ENCODE assay signal across 15 cellular contexts in genomic region chr2:188199716-188200128, GRCh38.
A peak's percentile ranks its signal among the peaks of the same experiment; 100 is the strongest.
DNase-seq lines count a peak whose midpoint lies in the region; ATAC-seq, FAIRE-seq and TF ChIP-seq lines count a peak whose summit lies in the region.
"Had no signal": no experiment of that assay in that cellular context is flagged by ENCODE, and none has a peak within 500 bp of the region (broad histone marks: within the 10 kb centered on the region; RNA-seq: fewer than 3 reads in every experiment).

No MANE protein-coding gene starts in this region.

- H2AFZ ChIP-seq in H9 (ENCODE audit: low read length), result no peak overlapping the region

- no peaks in the 10 kb centered on the region for H3K36me3 Mint-ChIP-seq in H9 (ENCODE audit: insufficient read depth in 1 of 3, low read depth in 3 of 3)

- H3K79me2 ChIP-seq in H9 (ENCODE audit: insufficient read depth, low read length), result no peaks in the 10 kb centered on the region

- H3K4me1 ChIP-seq in skeletal muscle satellite cell (ENCODE audit: control insufficient read depth, insufficient read depth, low read length), result peaks cover 11% of the 10 kb centered on the region
- H3K4me1 ChIP-seq in H9 (ENCODE audit: insufficient read depth, low read length), result peaks cover 3% of the 10 kb centered on the region; the same call in 1 of the 2 replicates

- H3K4me1 Mint-ChIP-seq in H9, result peaks cover 10 to 14% of the 10 kb centered on the region in 2 experiments
- H3K4me1 Mint-ChIP-seq: activated B cell treated with CpG ODN at 0.5 μM for 24 hours had no signal

- no peak overlapping the region for H2BK15ac ChIP-seq in H9 (ENCODE audit: low read depth, low read length)

- no peak overlapping the region for H2BK5ac ChIP-seq in H9 (ENCODE audit: insufficient read length, low read length)

- no peaks in the 10 kb centered on the region for H3K79me1 ChIP-seq in H9 (ENCODE audit: insufficient read depth, low read depth, low read length, poor library complexity, severe bottlenecking)

- no peak overlapping the region for H4K5ac ChIP-seq in H9 (ENCODE audit: insufficient read length, low read depth, low read length)

- H3K23me2 ChIP-seq in H9 (ENCODE audit: insufficient read length, low read depth, low read length, poor library complexity, severe bottlenecking), result no peaks in the 10 kb centered on the region

- no peak overlapping the region for H3T11ph ChIP-seq in H9 (ENCODE audit: low read length)

- TF ChIP-seq CTCF in fibroblast of the aortic adventitia (IDR thresholded peaks at IDR 0.05; ENCODE audit: insufficient read depth, low read length) (no peak), H9 (conservative IDR thresholded peaks at IDR 0.05) (no peak)

- H3K14ac ChIP-seq in H9 (ENCODE audit: insufficient read depth, low read length), result no peak overlapping the region

- no peak overlapping the region for H3K23ac ChIP-seq in H9 (ENCODE audit: insufficient read length, low read depth, low read length)

- H3K27ac ChIP-seq in H9 (ENCODE audit: insufficient read length, low read depth, low read length), result no peak overlapping the region

- H4K20me1 ChIP-seq in H9 (ENCODE audit: control insufficient read depth, insufficient read depth, insufficient read length), result no peaks in the 10 kb centered on the region

- no peak overlapping the region for H3K27ac Mint-ChIP-seq in H9
- H3K27ac Mint-ChIP-seq: activated B cell treated with CpG ODN at 0.5 μM for 24 hours had no signal

- no peaks in the 10 kb centered on the region for H3K9me3 ChIP-seq in skeletal muscle satellite cell (replicated peaks; ENCODE audit: low read length)
- H3K9me3 ChIP-seq in H9 (ENCODE audit: control insufficient read depth, low read depth, low read length), result no peaks in the 10 kb centered on the region

- no peak overlapping the region for H2BK120ac ChIP-seq in H9 (ENCODE audit: low read depth, low read length, poor library complexity, severe bottlenecking)

- no peak overlapping the region for H4K91ac ChIP-seq in H9 (ENCODE audit: insufficient read length, low read depth, low read length)

- no peak overlapping the region for H4K8ac ChIP-seq in H9 (replicated peaks; ENCODE audit: insufficient read length, low read depth, low read length)

- H3K18ac ChIP-seq in H9 (ENCODE audit: insufficient read length, low read depth, low read length), result no peak overlapping the region

- TF ChIP-seq POLR2A in H54 (IDR thresholded peaks at IDR 0.05; ENCODE audit: low read depth, low read length), result no peak

- peak; percentile 29 for DNase-seq in H54 (ENCODE audit: insufficient read length, low spot score)
- DNase-seq in SW480 (ENCODE audit: low spot score), result peak; percentile 46
- DNase-seq in fibroblast of the aortic adventitia (ENCODE audit: low read depth), result peak; percentile 83
- no peak for DNase-seq in H9
- DNase-seq in HUDEP-2 (lab: John Stamatoyannopoulos, UW; ENCODE audit: unreplicated experiment in 76 of 76), result no peak
- DNase-seq in GM19239 (ENCODE audit: insufficient read length, low spot score), result no peak
- DNase-seq: activated B cell treated with CpG ODN at 0.5 μM for 24 hours, DMS79, hippocampal formation, Karpas-422, NCI-H2171 treated with DMSO at 0.1 percent for 48 hours, RPMI8226 had no signal

- no peak overlapping the region for H3K4me3 ChIP-seq in fibroblast of the aortic adventitia (ENCODE audit: low read depth, low read length)
- no peak overlapping the region for H3K4me3 ChIP-seq in skeletal muscle satellite cell (ENCODE audit: low read length)

- no peaks in the 10 kb centered on the region for H3K9me3 Mint-ChIP-seq in H9
- H3K9me3 Mint-ChIP-seq: activated B cell treated with CpG ODN at 0.5 μM for 24 hours had no signal

- H3K36me3 ChIP-seq in skeletal muscle satellite cell (ENCODE audit: insufficient read depth, low read length), result no peaks in the 10 kb centered on the region

- no peak overlapping the region for H2AK5ac ChIP-seq in H9 (ENCODE audit: insufficient read length, low read length)

- no peak for ATAC-seq in GM18511 (IDR thresholded peaks at IDR 0.05; ENCODE audit: unreplicated experiment)

- no peak overlapping the region for H3K4me3 Mint-ChIP-seq in H9
- H3K4me3 Mint-ChIP-seq: activated B cell treated with CpG ODN at 0.5 μM for 24 hours had no signal

- no peak overlapping the region for H3K4ac ChIP-seq in H9 (ENCODE audit: low read depth, low read length)

- FAIRE-seq in H54 (lab: Jason Lieb, UNC) (peak; percentile 95), GM19239 (lab: Jason Lieb, UNC) (no peak)
- FAIRE-seq: colon had no signal

- H3K9ac ChIP-seq in skeletal muscle satellite cell (ENCODE audit: low read depth, low read length), result peak overlapping the region; percentile 19
- no peak overlapping the region for H3K9ac ChIP-seq in H9 (ENCODE audit: extremely low read depth, insufficient read length, low read length)

- no peak overlapping the region for H2BK12ac ChIP-seq in H9 (ENCODE audit: insufficient read length, low read depth, low read length)

- no peaks in the 10 kb centered on the region for H3K27me3 Mint-ChIP-seq in H9 (ENCODE audit: low read depth)
- H3K27me3 Mint-ChIP-seq: activated B cell treated with CpG ODN at 0.5 μM for 24 hours had no signal

- H3K56ac ChIP-seq in H9 (ENCODE audit: insufficient read length, low read depth, low read length), result no peak overlapping the region

- H3K4me2 ChIP-seq in skeletal muscle satellite cell (ENCODE audit: low read length), result peak overlapping the region; percentile 51
- H3K4me2 ChIP-seq in H9 (ENCODE audit: insufficient read depth, insufficient read length, low read length), result no peak overlapping the region

- no CpG with 5 or more reads among the region's 3 CpGs for WGBS in H9 (ENCODE audit: extremely low coverage, insufficient read length, low lambda C conversion rate)

- H3K27me3 ChIP-seq in skeletal muscle satellite cell (ENCODE audit: control insufficient read depth, insufficient read depth, low read length) (no peaks in the 10 kb centered on the region), H9 (ENCODE audit: insufficient read depth, low read length) (no peaks in the 10 kb centered on the region)

- H2BK20ac ChIP-seq in H9 (ENCODE audit: low read depth, low read length, poor library complexity, severe bottlenecking), result no peak overlapping the region

Comparison
In these comparisons a context has a peak if more than half of its experiments do, and no peak if none do; other contexts are left out.
1. DNase-seq: peak in H54 (single experiment), SW480 (single experiment) and fibroblast of the aortic adventitia (single experiment); none in H9 (single experiment), HUDEP-2 (0 of 76) and GM19239 (single experiment).